In genomic region chr4:139144161-139144859, GRCh38 we compare ENCODE assay signal across 10 cellular contexts. TPM values are rescaled to one million over a fixed set of nuclear protein-coding genes. Genes with fewer than 3 reads are reported as not detected.
DNase-seq lines count a peak whose midpoint lies in the region; ATAC-seq and TF ChIP-seq lines count a peak whose summit lies in the region.
"Had no signal": no experiment of that assay in that cellular context is flagged by ENCODE, and none has a peak within 500 bp of the region (broad histone marks: within the 10 kb centered on the region; RNA-seq: fewer than 3 reads in every experiment).

No MANE protein-coding gene starts in this region.

- peaks cover 22% of the 10 kb centered on the region for H3K36me3 Mint-ChIP-seq in activated CD4-positive, alpha-beta memory T cell treated with anti-CD3 and anti-CD28 coated beads, Interleukin-2, amount 10 ng/mL, durations not matched to agents 7 days and 5 days (ENCODE audit: low read depth)

- H3K4me3 ChIP-seq in foreskin fibroblast (ENCODE audit: low read depth in 1 of 2, low read length in 2 of 2) (no peak overlapping the region), ovary (no peak overlapping the region)

- peaks cover 23% of the 10 kb centered on the region for H3K4me1 Mint-ChIP-seq in activated CD4-positive, alpha-beta memory T cell treated with anti-CD3 and anti-CD28 coated beads, Interleukin-2, amount 10 ng/mL, durations not matched to agents 7 days and 5 days

- H3K27me3 Mint-ChIP-seq in activated CD4-positive, alpha-beta memory T cell treated with anti-CD3 and anti-CD28 coated beads, Interleukin-2, amount 10 ng/mL, durations not matched to agents 7 days and 5 days, result no peaks in the 10 kb centered on the region
- H3K27me3 Mint-ChIP-seq: natural killer cell treated with Interleukin-12 subunit alpha and Interleukin-12 subunit beta and Interleukin-15 and Interleukin-18, amount 100 ng/mL, for 72 hours had no signal

- no peak for TF ChIP-seq EP300 in ovary (IDR thresholded peaks at IDR 0.05)

- H3K27me3 ChIP-seq in ovary, result no peaks in the 10 kb centered on the region

- CTCF ChIA-PET in activated CD4-positive, alpha-beta memory T cell treated with anti-CD3 and anti-CD28 coated beads, Interleukin-2, amount 10 ng/mL, durations not matched to agents 7 days and 5 days (lab: Charles Lee), result interaction anchor here (0.6 kb wide), 1 partner anchor 844 kb away, joined by 4 read pairs; no protein-coding TSS in a partner anchor

- H3K36me3 ChIP-seq in ovary, result no peaks in the 10 kb centered on the region

- ATAC-seq in HG03521 (IDR thresholded peaks at IDR 0.05; ENCODE audit: unreplicated experiment) (no peak), GM21528 (IDR thresholded peaks at IDR 0.05; ENCODE audit: low FRiP score, unreplicated experiment) (no peak)
- ATAC-seq: natural killer cell treated with Interleukin-12 subunit alpha and Interleukin-12 subunit beta and Interleukin-15 and Interleukin-18, amount 100 ng/mL, for 72 hours had no signal

- DNase-seq in EL, result peak; percentile 71
- peak; percentile 51 for DNase-seq in RPMI7951 (ENCODE audit: low read depth)
- peak; percentile 21 to 47 for DNase-seq in foreskin fibroblast
- DNase-seq in ovary, result peak in 4 of 5 donors; percentile 17 to 40 (median 24)
- DNase-seq in superior temporal gyrus (ENCODE audit: extremely low spot score), result no peak
- DNase-seq in activated CD4-positive, alpha-beta memory T cell treated with anti-CD3 and anti-CD28 coated beads, Interleukin-2, amount 10 ng/mL, durations not matched to agents 7 days and 5 days, result no peak

- no peak overlapping the region for H3K27ac Mint-ChIP-seq in activated CD4-positive, alpha-beta memory T cell treated with anti-CD3 and anti-CD28 coated beads, Interleukin-2, amount 10 ng/mL, durations not matched to agents 7 days and 5 days
- H3K27ac Mint-ChIP-seq: natural killer cell treated with Interleukin-12 subunit alpha and Interleukin-12 subunit beta and Interleukin-15 and Interleukin-18, amount 100 ng/mL, for 72 hours; T-helper 2 cell treated with Interferon-gamma antibody and Interleukin-4, amounts not matched to agents 5 μg/mL and 100 μg/mL, for 36 hours had no signal

- intact Hi-C loops in ovary (cut with DNase I), result no loop called here

- POLR2A ChIA-PET in activated CD4-positive, alpha-beta memory T cell treated with anti-CD3 and anti-CD28 coated beads, Interleukin-2, amount 10 ng/mL, durations not matched to agents 7 days and 5 days (lab: Charles Lee), result no interaction called here

- H3K4me1 ChIP-seq in ovary (ENCODE audit: insufficient read depth), result peaks cover 4% of the 10 kb centered on the region

- H3K4me3 Mint-ChIP-seq in activated CD4-positive, alpha-beta memory T cell treated with anti-CD3 and anti-CD28 coated beads, Interleukin-2, amount 10 ng/mL, durations not matched to agents 7 days and 5 days, result no peak overlapping the region
- H3K4me3 Mint-ChIP-seq: natural killer cell treated with Interleukin-12 subunit alpha and Interleukin-12 subunit beta and Interleukin-15 and Interleukin-18, amount 100 ng/mL, for 72 hours; T-helper 2 cell treated with Interferon-gamma antibody and Interleukin-4, amounts not matched to agents 5 μg/mL and 100 μg/mL, for 36 hours had no signal

- no peak for TF ChIP-seq CTCF in foreskin fibroblast (IDR thresholded peaks at IDR 0.05; ENCODE audit: low read depth, low read length)
- no peak for TF ChIP-seq CTCF in ovary (IDR thresholded peaks at IDR 0.05)

- peaks cover 9% of the 10 kb centered on the region for H3K9me3 Mint-ChIP-seq in activated CD4-positive, alpha-beta memory T cell treated with anti-CD3 and anti-CD28 coated beads, Interleukin-2, amount 10 ng/mL, durations not matched to agents 7 days and 5 days
- H3K9me3 Mint-ChIP-seq: natural killer cell treated with Interleukin-12 subunit alpha and Interleukin-12 subunit beta and Interleukin-15 and Interleukin-18, amount 100 ng/mL, for 72 hours had no signal

- TF ChIP-seq POLR2A in ovary (IDR thresholded peaks at IDR 0.05), result no peak

- H3K27ac ChIP-seq in ovary, result no peak overlapping the region

- H3K9me3 ChIP-seq in ovary, result no peaks in the 10 kb centered on the region

- 68 to 89% (median 80%) methylated on average over 7 of the region's 7 CpGs for WGBS in ovary, 3 donors

RNA-seq across cellular contexts. Expression of gene ELF2, which starts 32.7 kb away (rescaled TPM):
- total RNA-seq in RPMI7951 (2014; rRNA removed; shearing (Covaris generic)), result 24.8 and 28.5 TPM in 2 replicates
- 10 to 100 TPM; 41.7 to 66.8 (median 53.0) TPM for total RNA-seq in ovary
- polyA plus RNA-seq in ovary, result 10 to 100 TPM; 28.8 to 39.4 TPM
- total RNA-seq in activated CD4-positive, alpha-beta memory T cell treated with anti-CD3 and anti-CD28 coated beads, Interleukin-2, amount 10 ng/mL, durations not matched to agents 7 days and 5 days, result 10 to 100 TPM; 35.2 to 39.5 TPM

Comparison
In these comparisons a context has a peak if more than half of its experiments do, and no peak if none do; other contexts are left out.
1. DNase-seq: peak in EL (single experiment), RPMI7951 (single experiment), foreskin fibroblast (2 of 2) and ovary (4 of 5); none in superior temporal gyrus (single experiment) and activated CD4-positive, alpha-beta memory T cell treated with anti-CD3 and anti-CD28 coated beads, Interleukin-2, amount 10 ng/mL, durations not matched to agents 7 days and 5 days (single experiment).